ENCODE assay signal across 21 cellular contexts in the genomic region with DNA sequence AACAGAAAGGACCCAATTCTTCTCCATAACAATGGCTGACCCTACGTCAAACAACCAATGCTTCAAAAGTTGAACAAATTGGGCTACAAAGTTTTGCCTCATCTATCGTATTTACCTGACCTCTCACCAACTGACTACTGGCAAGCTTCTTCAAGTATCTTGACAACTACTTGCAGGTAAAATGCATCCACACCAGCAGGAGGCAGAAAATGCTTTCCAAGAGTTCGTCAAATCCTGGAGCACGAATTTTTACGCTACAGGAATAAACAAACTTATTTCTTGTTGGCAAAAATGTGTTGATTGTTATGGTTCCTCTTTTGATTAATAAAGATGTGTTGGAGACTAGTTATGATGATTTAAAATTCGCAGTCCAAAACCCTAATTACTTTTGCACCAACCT.
"Had no signal": no experiment of that assay in that cellular context is flagged by ENCODE, and none has a peak within 500 bp of the region (broad histone marks: within the 10 kb centered on the region; RNA-seq: fewer than 3 reads in every experiment).

No MANE protein-coding gene starts in this region.

- H3K27ac ChIP-seq: breast epithelium, esophagus squamous epithelium, left ventricle myocardium inferior, spleen, tibial nerve had no signal

- H3K4me3 Mint-ChIP-seq: activated CD4-positive, alpha-beta T cell treated with anti-CD3 and anti-CD28 coated beads for 36 hours; activated CD8-positive, alpha-beta memory T cell treated with anti-CD3 and anti-CD28 coated beads, Interleukin-2, amount 10 ng/mL, durations not matched to agents 7 days and 5 days; activated CD8-positive, alpha-beta T cell treated with anti-CD3 and anti-CD28 coated beads, Interleukin-2, amount 10 ng/mL, durations not matched to agents 7 days and 5 days; central memory CD8-positive, alpha-beta T cell; natural killer cell had no signal

- ATAC-seq: activated CD4-positive, alpha-beta T cell treated with anti-CD3 and anti-CD28 coated beads for 36 hours; activated CD8-positive, alpha-beta memory T cell treated with anti-CD3 and anti-CD28 coated beads, Interleukin-2, amount 10 ng/mL, durations not matched to agents 7 days and 5 days; activated CD8-positive, alpha-beta T cell treated with anti-CD3 and anti-CD28 coated beads, Interleukin-2, amount 10 ng/mL, durations not matched to agents 7 days and 5 days; activated naive CD4-positive, alpha-beta T cell treated with anti-CD3 and anti-CD28 coated beads, Interleukin-2, amount 50 U/mL, for 72 hours; natural killer cell; right cardiac atrium had no signal

- DNase-seq: activated CD4-positive, alpha-beta T cell treated with anti-CD3 and anti-CD28 coated beads for 36 hours; activated CD4-positive, CD25-positive, alpha-beta regulatory T cell; activated CD8-positive, alpha-beta memory T cell treated with anti-CD3 and anti-CD28 coated beads, Interleukin-2, amount 10 ng/mL, durations not matched to agents 7 days and 5 days; activated CD8-positive, alpha-beta T cell treated with anti-CD3 and anti-CD28 coated beads, Interleukin-2, amount 10 ng/mL, durations not matched to agents 7 days and 5 days; activated T-cell treated with anti-CD3 and anti-CD28 coated beads, Interleukin-2, amount 50 U/mL, for 48 hours; effector memory CD4-positive, alpha-beta T cell; esophagus squamous epithelium; islet precursor cell; left ventricle myocardium inferior; mesendoderm; natural killer cell; posterior cingulate gyrus; right cardiac atrium; spleen; stimulated activated naive CD4-positive, alpha-beta T cell had no signal

- H3K9me3 ChIP-seq: breast epithelium, esophagus squamous epithelium, left ventricle myocardium inferior, spleen, tibial nerve had no signal

- H3K9me3 Mint-ChIP-seq: activated naive CD4-positive, alpha-beta T cell treated with anti-CD3 and anti-CD28 coated beads, Interleukin-2, amount 50 U/mL, for 72 hours; activated T-helper 2 cell treated with anti-CD3 and anti-CD28 coated beads, Interferon-gamma antibody, Interleukin-2, Interleukin-4, amounts not matched to agents 10 μg/mL and 5 μg/mL and 100 μg/mL, durations not matched to agents 14 hours and 24 hours and 36 hours; central memory CD8-positive, alpha-beta T cell; natural killer cell had no signal

- H3K4me1 Mint-ChIP-seq: activated CD4-positive, alpha-beta T cell treated with anti-CD3 and anti-CD28 coated beads for 36 hours; activated CD8-positive, alpha-beta memory T cell treated with anti-CD3 and anti-CD28 coated beads, Interleukin-2, amount 10 ng/mL, durations not matched to agents 7 days and 5 days; central memory CD8-positive, alpha-beta T cell; natural killer cell had no signal

- H3K4me3 ChIP-seq: breast epithelium, esophagus squamous epithelium, left ventricle myocardium inferior, lung, spleen, tibial nerve had no signal

- H3K36me3 Mint-ChIP-seq: activated CD8-positive, alpha-beta memory T cell treated with anti-CD3 and anti-CD28 coated beads, Interleukin-2, amount 10 ng/mL, durations not matched to agents 7 days and 5 days; natural killer cell had no signal

- H3K36me3 ChIP-seq: breast epithelium, esophagus squamous epithelium, left ventricle myocardium inferior, spleen, tibial nerve had no signal

- H3K4me1 ChIP-seq: breast epithelium, esophagus squamous epithelium had no signal

- H3K27me3 ChIP-seq: breast epithelium, esophagus squamous epithelium, tibial nerve had no signal

- H3K27ac Mint-ChIP-seq: activated CD4-positive, alpha-beta T cell treated with anti-CD3 and anti-CD28 coated beads for 36 hours; activated CD8-positive, alpha-beta memory T cell treated with anti-CD3 and anti-CD28 coated beads, Interleukin-2, amount 10 ng/mL, durations not matched to agents 7 days and 5 days; activated CD8-positive, alpha-beta T cell treated with anti-CD3 and anti-CD28 coated beads, Interleukin-2, amount 10 ng/mL, durations not matched to agents 7 days and 5 days; activated naive CD4-positive, alpha-beta T cell treated with anti-CD3 and anti-CD28 coated beads, Interleukin-2, amount 50 U/mL, for 72 hours; activated T-helper 2 cell treated with anti-CD3 and anti-CD28 coated beads, Interferon-gamma antibody, Interleukin-2, Interleukin-4, amounts not matched to agents 10 μg/mL and 5 μg/mL and 100 μg/mL, durations not matched to agents 14 hours and 24 hours and 36 hours; natural killer cell had no signal
